Comparison of ENCODE assay signal across 8 cellular contexts in the genomic region with DNA sequence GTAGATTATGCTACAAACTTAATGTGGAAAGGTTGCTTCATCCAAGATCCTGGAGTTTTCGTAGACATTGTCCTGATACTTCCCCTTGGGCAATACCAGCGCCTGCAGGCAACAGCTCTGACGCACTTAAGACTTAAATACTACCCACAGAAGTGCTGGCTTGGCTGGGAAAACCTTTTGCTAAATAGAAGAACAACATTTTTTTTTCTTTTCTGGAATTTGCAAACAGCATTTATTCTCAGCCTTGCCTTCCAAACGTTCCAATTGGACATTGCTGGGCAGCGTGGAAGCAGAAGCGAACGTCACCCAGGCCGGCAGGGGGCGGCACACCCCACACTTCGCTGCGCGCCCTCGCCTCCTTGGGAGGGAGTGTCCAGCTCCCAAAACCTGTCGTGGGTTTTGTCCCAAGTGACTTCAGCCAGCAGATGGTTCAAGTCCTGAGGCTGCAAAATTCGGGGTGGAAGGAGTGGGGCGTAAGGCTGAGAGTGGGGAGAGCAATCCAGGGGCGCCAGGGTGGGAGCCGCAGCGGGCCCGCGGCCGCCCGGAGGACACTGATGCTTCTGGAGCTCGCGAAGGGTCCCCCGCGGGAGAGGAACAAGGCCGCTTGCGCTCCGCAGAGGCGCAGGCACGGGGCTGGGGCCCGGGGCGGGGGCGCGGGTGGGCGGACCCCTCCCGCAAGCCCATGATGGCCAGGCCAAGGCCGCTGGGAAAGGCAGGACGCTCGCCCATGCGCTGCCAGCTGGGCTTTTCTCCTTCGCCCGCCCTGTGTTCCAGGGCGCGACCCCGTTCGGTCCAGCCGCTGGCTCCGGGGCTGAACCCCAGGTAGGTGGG.
DNase-seq lines count a peak whose midpoint lies in the region; ATAC-seq lines count a peak whose summit lies in the region.

No MANE protein-coding gene starts in this region.

- no peak overlapping the region for H3K4me3 Mint-ChIP-seq in activated CD4-positive, alpha-beta memory T cell treated with anti-CD3 and anti-CD28 coated beads, Interleukin-2, amount 10 ng/mL, durations not matched to agents 7 days and 5 days

- ATAC-seq in HG02943 (IDR thresholded peaks at IDR 0.05; ENCODE audit: low read depth, unreplicated experiment): peak; percentile 89

- CTCF ChIA-PET in activated CD4-positive, alpha-beta memory T cell treated with anti-CD3 and anti-CD28 coated beads, Interleukin-2, amount 10 ng/mL, durations not matched to agents 7 days and 5 days (lab: Charles Lee): interaction anchor here (0.6 to 17.1 kb wide), 21 partner anchors 8 to 1380 kb away, joined by 3 to 363 read pairs (median 4); no protein-coding TSS in a partner anchor

- no peak overlapping the region for H3K27ac Mint-ChIP-seq in activated CD4-positive, alpha-beta memory T cell treated with anti-CD3 and anti-CD28 coated beads, Interleukin-2, amount 10 ng/mL, durations not matched to agents 7 days and 5 days

- H3K27me3 Mint-ChIP-seq in activated CD4-positive, alpha-beta memory T cell treated with anti-CD3 and anti-CD28 coated beads, Interleukin-2, amount 10 ng/mL, durations not matched to agents 7 days and 5 days: peaks cover 25% of the 10 kb centered on the region

- H3K4me1 Mint-ChIP-seq in activated CD4-positive, alpha-beta memory T cell treated with anti-CD3 and anti-CD28 coated beads, Interleukin-2, amount 10 ng/mL, durations not matched to agents 7 days and 5 days: peaks cover 8% of the 10 kb centered on the region

- no peaks in the 10 kb centered on the region for H3K9me3 Mint-ChIP-seq in activated CD4-positive, alpha-beta memory T cell treated with anti-CD3 and anti-CD28 coated beads, Interleukin-2, amount 10 ng/mL, durations not matched to agents 7 days and 5 days

- POLR2A ChIA-PET in activated CD4-positive, alpha-beta memory T cell treated with anti-CD3 and anti-CD28 coated beads, Interleukin-2, amount 10 ng/mL, durations not matched to agents 7 days and 5 days (lab: Charles Lee): interaction anchor here (2.6 kb wide), 1 partner anchor 440 kb away, joined by 6 read pairs; no protein-coding TSS in a partner anchor

- DNase-seq in NCI-H2081 (lab: John Stamatoyannopoulos, UW) (peak; percentile 10 to 13), NCI-H2081 treated with DMSO at 0.1 percent for 48 hours (lab: John Stamatoyannopoulos, UW) (no peak), NCI-H2171 treated with DMSO at 0.1 percent for 48 hours (lab: John Stamatoyannopoulos, UW) (peak; percentile 48), lung microvascular endothelial cell (ENCODE audit: low read depth in 2 of 2) (peak; percentile 69 to 73)
- DNase-seq in activated CD4-positive, alpha-beta memory T cell treated with anti-CD3 and anti-CD28 coated beads, Interleukin-2, amount 10 ng/mL, durations not matched to agents 7 days and 5 days: peak; percentile 58
- DNase-seq in effector CD4-positive, alpha-beta T cell: peak; percentile 35
- DNase-seq in stimulated activated CD4-positive, alpha-beta T cell treated with anti-CD3 and anti-CD28 coated beads, Interleukin-4, amount 100 ng/mL, for 48 hours (ENCODE audit: low read depth in 2 of 2): peak; percentile 47 to 49

- H3K36me3 Mint-ChIP-seq in activated CD4-positive, alpha-beta memory T cell treated with anti-CD3 and anti-CD28 coated beads, Interleukin-2, amount 10 ng/mL, durations not matched to agents 7 days and 5 days (ENCODE audit: low read depth): no peaks in the 10 kb centered on the region
